In genomic region chr6:108501559-108501958, GRCh38 we compare ENCODE assay signal across 2 cellular contexts.
TF ChIP-seq lines count a peak whose summit lies in the region.

No MANE protein-coding gene starts in this region.

TF ChIP-seq in HCT116, 20 proteins besides CTCF, POLR2A, EP300 and RAD21:
- TF ChIP-seq ATF3 (IDR thresholded peaks at IDR 0.05) (no peak), JUND (IDR thresholded peaks at IDR 0.05) (peak; percentile 31; the same call in 1 of the 2 replicates)

TF ChIP-seq in K562, 482 proteins besides CTCF, POLR2A, EP300 and RAD21:
- TF ChIP-seq NFIC (IDR thresholded peaks at IDR 0.05): peak; percentile 28; the same call in 1 of the 2 replicates
- TF ChIP-seq CBFA2T2 (conservative IDR thresholded peaks at IDR 0.05): no peak
